Comparison of ENCODE assay signal across 19 cellular contexts in the genomic region with DNA sequence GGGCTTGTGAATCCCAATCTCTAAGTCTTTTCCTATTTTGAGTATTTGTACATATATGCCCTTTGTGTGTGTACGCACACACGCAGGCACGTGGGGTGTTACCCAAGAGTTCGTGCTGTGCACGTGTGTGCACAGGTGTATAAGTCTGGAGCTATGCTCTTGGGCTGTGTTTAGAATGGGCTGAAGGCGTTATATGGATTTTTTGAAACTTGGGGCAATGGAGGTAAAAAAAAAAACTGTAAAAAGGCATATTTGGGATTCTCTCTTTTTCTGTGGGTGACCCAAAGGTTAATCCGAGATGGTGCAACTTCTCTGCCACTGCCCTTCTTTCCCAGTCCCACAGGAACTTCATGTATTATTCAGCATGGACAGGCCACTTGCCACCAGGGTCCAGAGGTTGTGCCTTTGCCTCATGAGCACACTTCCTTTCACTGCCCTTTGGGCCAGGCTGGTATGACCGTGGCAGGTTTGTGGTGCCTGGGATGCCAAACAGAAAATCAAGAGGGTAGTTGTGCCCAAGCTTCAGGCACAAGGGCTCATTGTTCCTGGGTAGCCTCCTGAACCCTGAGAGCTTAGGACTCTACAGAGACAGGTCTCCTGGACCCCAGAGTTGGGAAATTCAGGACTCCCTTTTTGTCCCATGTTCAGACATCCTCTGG. TPM values are rescaled to one million over a fixed set of nuclear protein-coding genes. Genes with fewer than 3 reads are reported as not detected.
DNase-seq lines count a peak whose midpoint lies in the region; ATAC-seq, FAIRE-seq and TF ChIP-seq lines count a peak whose summit lies in the region.
"Had no signal": no experiment of that assay in that cellular context is flagged by ENCODE, and none has a peak within 500 bp of the region (broad histone marks: within the 10 kb centered on the region; RNA-seq: fewer than 3 reads in every experiment).

No MANE protein-coding gene starts in this region.

- POLR2A ChIA-PET in HCT116 (lab: Charles Lee) = interaction anchor here (0.6 to 5.3 kb wide), 4 partner anchors 11 to 80 kb away, joined by 3 to 59 read pairs (median 13); no protein-coding TSS in a partner anchor

- 56 to 70% (median 64%) methylated on average over 8 of the region's 8 CpGs for WGBS in adrenal gland, 4 donors
- 62 to 63% methylated on average over 8 of the region's 8 CpGs for WGBS in pancreas, 2 donors

- intact Hi-C loops in HCT116 (cut with micrococcal nuclease) = loop anchor here (10.0 kb wide), 1 partner anchor 229 kb away; a partner anchor contains a TSS
- intact Hi-C loops in adrenal gland (cut with DNase I) = no loop called here
- intact Hi-C loops in pancreas (cut with DNase I) = loop anchor here in 1 of 3 donors (2.0 kb wide), 1 partner anchor 57 kb away; no protein-coding TSS in a partner anchor

- H3K9ac ChIP-seq in HCT116 (ENCODE audit: low read length) = peak overlapping the region; percentile 81

- H3K9me2 ChIP-seq in HCT116 (ENCODE audit: insufficient read depth) = no peaks in the 10 kb centered on the region

- TF ChIP-seq CTCF in HCT116 (IDR thresholded peaks at IDR 0.05 in 2 of 3, conservative IDR thresholded peaks at IDR 0.05 in 1 of 3; ENCODE audit: borderline replicate concordance in 1 of 3, insufficient read depth in 1 of 3, low read depth in 2 of 3, low read length in 2 of 3) (no peak), adrenal gland (IDR thresholded peaks at IDR 0.05) (no peak), fibroblast of villous mesenchyme (IDR thresholded peaks at IDR 0.05; ENCODE audit: insufficient read depth, low read depth, low read length) (no peak), pancreas (IDR thresholded peaks at IDR 0.05) (no peak)

- no peak overlapping the region for H2AFZ ChIP-seq in HCT116 (ENCODE audit: low read depth, low read length, poor library complexity, severe bottlenecking)

- H3K4me1 ChIP-seq in HCT116 (ENCODE audit: control insufficient read depth in 1 of 2, insufficient read depth in 2 of 2, low read length in 2 of 2) (peaks cover 68 to 95% of the 10 kb centered on the region in 2 experiments), adrenal gland (replicated peaks in 1 of 2) (peaks cover 60 to 63% of the 10 kb centered on the region in 2 donors), pancreas (peaks cover 21 to 43% (median 36%) of the 10 kb centered on the region in 3 donors)

- peaks cover 38% of the 10 kb centered on the region for H3K79me2 ChIP-seq in HCT116 (ENCODE audit: insufficient read depth, low read length)

- H4K20me1 ChIP-seq in HCT116 (ENCODE audit: insufficient read depth) = no peaks in the 10 kb centered on the region

- H3K4me3 ChIP-seq in HCT116 (replicated peaks in 1 of 2; ENCODE audit: low read depth in 1 of 2, low read length in 2 of 2) (peak overlapping the region; percentile 69 to 72), adrenal gland (peak overlapping the region in 1 of 4 donors; percentile 92), fibroblast of villous mesenchyme (ENCODE audit: low read depth, low read length) (peak overlapping the region; percentile 70), pancreas (peak overlapping the region in 2 of 4 donors; percentile 61 to 81)
- H3K4me3 ChIP-seq: SJSA1 had no signal

- RAD21 ChIA-PET in HCT116 (lab: Charles Lee; ENCODE audit: low non-redundant PET in 1 of 2, low total read pairs in 2 of 2, uncharacterized antibody in 2 of 2, unreplicated experiment in 2 of 2) = no interaction called here

- no peak for TF ChIP-seq RAD21 in HCT116 (IDR thresholded peaks at IDR 0.05; ENCODE audit: low read depth)

- BruUV-seq in HCT116 (replicated peaks; lab: Mats Ljungman, UMichigan) = TSS peak; percentile 44

- H3K27me3 ChIP-seq in HCT116 (ENCODE audit: insufficient read depth, low read length) = no peaks in the 10 kb centered on the region
- no peaks in the 10 kb centered on the region for H3K27me3 ChIP-seq in adrenal gland
- no peaks in the 10 kb centered on the region for H3K27me3 ChIP-seq in pancreas
- H3K27me3 ChIP-seq: SJSA1 had no signal

- no peak for ATAC-seq in HCT116
- ATAC-seq in pancreas = no peak
- no peak for ATAC-seq in GM21723 (IDR thresholded peaks at IDR 0.05; ENCODE audit: unreplicated experiment)
- ATAC-seq: right cardiac atrium had no signal

- no peak for TF ChIP-seq POLR2A in HCT116 (IDR thresholded peaks at IDR 0.05; ENCODE audit: borderline replicate concordance, extremely low read depth, insufficient read depth, insufficient read length)
- TF ChIP-seq POLR2A in adrenal gland (IDR thresholded peaks at IDR 0.05) = no peak

- H3K36me3 ChIP-seq in HCT116 (ENCODE audit: control insufficient read depth in 1 of 2, insufficient read depth in 2 of 2, low read length in 2 of 2) (no peaks in the 10 kb centered on the region), adrenal gland (replicated peaks in 1 of 2) (no peaks in the 10 kb centered on the region), pancreas (no peaks in the 10 kb centered on the region)
- H3K36me3 ChIP-seq: SJSA1 had no signal

- H3K4me2 ChIP-seq in HCT116 (ENCODE audit: low read length) = peak overlapping the region; percentile 87

- peak overlapping the region; percentile 95; the same call in 1 of the 2 replicates for H3K27ac ChIP-seq in HCT116 (ENCODE audit: low read depth, low read length)
- H3K27ac ChIP-seq in adrenal gland = peak overlapping the region; percentile 19 to 90 (median 82)
- H3K27ac ChIP-seq in pancreas = peak overlapping the region in 3 of 4 donors; percentile 75 to 85 (median 83)

- CTCF ChIA-PET in HCT116 (lab: Charles Lee) = interaction anchor here (3.0 to 5.1 kb wide), 3 partner anchors 8 to 25 kb away, joined by 12 to 34 read pairs (median 25); no protein-coding TSS in a partner anchor

- H3K9me3 ChIP-seq in HCT116 (ENCODE audit: control insufficient read depth in 1 of 2, insufficient read depth in 1 of 2, low read depth in 1 of 2, low read length in 2 of 2) (no peaks in the 10 kb centered on the region), adrenal gland (replicated peaks in 1 of 3) (no peaks in the 10 kb centered on the region), pancreas (no peaks in the 10 kb centered on the region)
- H3K9me3 ChIP-seq: SJSA1 had no signal

- DNase-seq in HCT116 (ENCODE audit: low read depth, low spot score) = no peak
- peak in 1 of 7 donors; percentile 40 for DNase-seq in adrenal gland
- peak; percentile 37 for DNase-seq in fibroblast of villous mesenchyme (ENCODE audit: low read depth)
- peak in 3 of 6 donors; percentile 24 to 64 (median 33) for DNase-seq in pancreas
- DNase-seq in HUDEP-2 (lab: John Stamatoyannopoulos, UW; ENCODE audit: unreplicated experiment in 76 of 76) = no peak
- DNase-seq in RCC 7860 (ENCODE audit: low spot score) = no peak
- no peak for DNase-seq in midbrain (lab: John Stamatoyannopoulos, UW)
- DNase-seq: activated CD4-positive, CD25-positive, alpha-beta regulatory T cell treated with anti-CD3 and anti-CD28 coated beads, Interleukin-2, amount 50 U/mL, for 72 hours; CD8-positive, alpha-beta memory T cell; central memory CD4-positive, alpha-beta T cell; effector CD4-positive, alpha-beta T cell; NCI-H146; NCI-H446; stimulated activated CD4-positive, alpha-beta T cell treated with anti-CD3 and anti-CD28 coated beads, Interleukin-2, amount 100 ng/mL, for 24 hours had no signal

- FAIRE-seq in pancreas (lab: Jason Lieb, UNC) = no peak
- FAIRE-seq in RCC 7860 (lab: Jason Lieb, UNC) = no peak

TF ChIP-seq in HCT116, 20 proteins besides CTCF, POLR2A, EP300 and RAD21 (continues in another document):
- TF ChIP-seq EZH2phosphoT487 (IDR thresholded peaks at IDR 0.05; ENCODE audit: borderline replicate concordance) (no peak), SIN3A (IDR thresholded peaks at IDR 0.05; ENCODE audit: low read depth) (no peak), ZFX (IDR thresholded peaks at IDR 0.05) (no peak), SP1 (IDR thresholded peaks at IDR 0.05; ENCODE audit: low read depth) (no peak), YY1 (IDR thresholded peaks at IDR 0.05; ENCODE audit: extremely low read depth, insufficient replicate concordance, low read depth, low read length) (no peak), FOSL1 (IDR thresholded peaks at IDR 0.05; ENCODE audit: low read depth) (no peak), EGR1 (IDR thresholded peaks at IDR 0.05; ENCODE audit: low read depth) (no peak)
- TF ChIP-seq, protein P1, sequence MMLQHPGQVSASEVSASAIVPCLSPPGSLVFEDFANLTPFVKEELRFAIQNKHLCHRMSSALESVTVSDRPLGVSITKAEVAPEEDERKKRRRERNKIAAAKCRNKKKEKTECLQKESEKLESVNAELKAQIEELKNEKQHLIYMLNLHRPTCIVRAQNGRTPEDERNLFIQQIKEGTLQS (IDR thresholded peaks at IDR 0.05) = no peak
- TF ChIP-seq, protein P2, sequence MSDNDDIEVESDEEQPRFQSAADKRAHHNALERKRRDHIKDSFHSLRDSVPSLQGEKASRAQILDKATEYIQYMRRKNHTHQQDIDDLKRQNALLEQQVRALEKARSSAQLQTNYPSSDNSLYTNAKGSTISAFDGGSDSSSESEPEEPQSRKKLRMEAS (IDR thresholded peaks at IDR 0.05) = no peak

RNA-seq across cellular contexts. Expression of a gene that starts 1.6 kb away (rescaled TPM):
- 66.2 TPM for total RNA-seq in HCT116 (2021; ENCODE audit: unreplicated experiment)
- 40.1 and 55.8 TPM in 2 replicates for polyA plus RNA-seq in HCT116 (2012)
- total RNA-seq in adrenal gland = 100 to 1,000 TPM; 195 to 422 (median 262) TPM
- polyA plus RNA-seq in adrenal gland = 100 to 1,000 TPM; 164 to 448 (median 414) TPM
- total RNA-seq in fibroblast of villous mesenchyme = 14.5 and 39.3 TPM in 2 replicates
- 100 to 1,000 TPM in 1 of 6 donors, 10 to 100 TPM in 5; 47.2 to 103 (median 83.4) TPM for total RNA-seq in pancreas
- 100 to 1,000 TPM; 163 to 209 TPM for polyA plus RNA-seq in pancreas
- total RNA-seq: activated CD8-positive, alpha-beta memory T cell treated with anti-CD3 and anti-CD28 coated beads for 36 hours; activated T-helper 1 cell treated with anti-CD3 and anti-CD28 coated beads, Interleukin-12 subunit alpha, Interleukin-12 subunit beta, Interleukin-2, Interleukin-4 antibody, amounts not matched to agents 30 ng/mL and 10 ng/mL and 1 ng/mL, durations not matched to agents 14 hours and 24 hours and 36 hours had no signal
- polyA plus RNA-seq: CD8-positive, alpha-beta memory T cell had no signal
